Comparison of ENCODE assay signal across 1 cellular context in the genomic region with DNA sequence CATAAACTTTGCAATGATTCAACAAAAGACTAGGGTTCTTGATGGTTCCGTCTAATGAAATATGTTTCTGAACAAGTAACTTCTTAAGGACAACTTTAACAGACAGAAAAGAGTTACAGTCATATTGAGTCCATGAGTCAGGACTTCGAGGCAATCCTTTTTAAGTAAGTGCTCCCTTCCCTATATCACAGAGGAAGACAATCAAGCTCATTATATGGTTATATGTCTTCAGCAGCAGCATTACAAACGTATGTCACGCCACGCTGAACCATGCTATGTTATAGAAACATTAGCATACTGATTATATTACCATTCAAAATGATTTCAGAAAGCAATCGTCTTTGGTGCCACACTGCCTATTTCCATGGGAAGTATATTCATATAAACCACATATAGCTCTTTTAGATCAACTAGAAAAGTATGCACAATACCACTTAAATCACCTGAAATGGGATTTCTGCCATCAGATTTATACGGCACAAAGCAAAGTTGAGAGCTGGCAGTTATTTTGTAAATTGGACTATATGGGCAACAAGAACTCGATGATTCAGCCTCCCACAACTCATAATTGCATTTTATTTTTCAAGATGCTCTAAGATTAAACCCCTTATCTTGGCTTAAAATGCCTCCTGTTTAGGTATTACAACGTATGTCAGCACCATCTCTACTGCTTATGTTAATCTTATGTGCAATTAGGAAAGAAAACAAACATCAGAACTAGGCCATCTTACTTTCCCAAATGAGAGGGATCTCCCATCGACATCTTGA.
TF ChIP-seq lines count a peak whose summit lies in the region.

No MANE protein-coding gene starts in this region.

TF ChIP-seq in K562, 482 proteins besides CTCF, POLR2A, EP300 and RAD21 (continued from another document and continues in another):
- TF ChIP-seq NEUROD1 (IDR thresholded peaks at IDR 0.05; ENCODE audit: borderline replicate concordance, low read depth, low read length, partially characterized antibody), result no peak
- no peak for TF ChIP-seq CHD2 (IDR thresholded peaks at IDR 0.05; ENCODE audit: low read depth, low read length)
- no peak for TF ChIP-seq GATA2 (CRISPR knock-in tag; IDR thresholded peaks at IDR 0.05)
- TF ChIP-seq NCOA6 (IDR thresholded peaks at IDR 0.05), result no peak
- no peak for TF ChIP-seq ZNF274 (IDR thresholded peaks at IDR 0.05; ENCODE audit: borderline replicate concordance, low read depth, low read length)
- TF ChIP-seq ZNF785 (CRISPR knock-in tag; IDR thresholded peaks at IDR 0.05), result no peak
- no peak for TF ChIP-seq RBM39 (optimal IDR thresholded peaks at IDR 0.05; ENCODE audit: low read depth, low read length)
- TF ChIP-seq, protein P1, sequence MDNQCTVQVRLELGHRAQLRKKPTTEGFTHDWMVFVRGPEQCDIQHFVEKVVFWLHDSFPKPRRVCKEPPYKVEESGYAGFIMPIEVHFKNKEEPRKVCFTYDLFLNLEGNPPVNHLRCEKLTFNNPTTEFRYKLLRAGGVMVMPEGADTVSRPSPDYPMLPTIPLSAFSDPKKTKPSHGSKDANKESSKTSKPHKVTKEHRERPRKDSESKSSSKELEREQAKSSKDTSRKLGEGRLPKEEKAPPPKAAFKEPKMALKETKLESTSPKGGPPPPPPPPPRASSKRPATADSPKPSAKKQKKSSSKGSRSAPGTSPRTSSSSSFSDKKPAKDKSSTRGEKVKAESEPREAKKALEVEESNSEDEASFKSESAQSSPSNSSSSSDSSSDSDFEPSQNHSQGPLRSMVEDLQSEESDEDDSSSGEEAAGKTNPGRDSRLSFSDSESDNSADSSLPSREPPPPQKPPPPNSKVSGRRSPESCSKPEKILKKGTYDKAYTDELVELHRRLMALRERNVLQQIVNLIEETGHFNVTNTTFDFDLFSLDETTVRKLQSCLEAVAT (IDR thresholded peaks at IDR 0.05), result no peak
- no peak for TF ChIP-seq MTF1 (CRISPR knock-in tag; IDR thresholded peaks at IDR 0.05; ENCODE audit: borderline replicate concordance)
- TF ChIP-seq RBFOX2 (IDR thresholded peaks at IDR 0.05; ENCODE audit: low read depth, low read length), result no peak
- no peak for TF ChIP-seq ZNF212 (CRISPR knock-in tag; IDR thresholded peaks at IDR 0.05)
- TF ChIP-seq ZNF644 (tag; IDR thresholded peaks at IDR 0.05; ENCODE audit: low read depth), result no peak
- TF ChIP-seq, protein P2, sequence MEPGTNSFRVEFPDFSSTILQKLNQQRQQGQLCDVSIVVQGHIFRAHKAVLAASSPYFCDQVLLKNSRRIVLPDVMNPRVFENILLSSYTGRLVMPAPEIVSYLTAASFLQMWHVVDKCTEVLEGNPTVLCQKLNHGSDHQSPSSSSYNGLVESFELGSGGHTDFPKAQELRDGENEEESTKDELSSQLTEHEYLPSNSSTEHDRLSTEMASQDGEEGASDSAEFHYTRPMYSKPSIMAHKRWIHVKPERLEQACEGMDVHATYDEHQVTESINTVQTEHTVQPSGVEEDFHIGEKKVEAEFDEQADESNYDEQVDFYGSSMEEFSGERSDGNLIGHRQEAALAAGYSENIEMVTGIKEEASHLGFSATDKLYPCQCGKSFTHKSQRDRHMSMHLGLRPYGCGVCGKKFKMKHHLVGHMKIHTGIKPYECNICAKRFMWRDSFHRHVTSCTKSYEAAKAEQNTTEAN (CRISPR knock-in tag; IDR thresholded peaks at IDR 0.05), result no peak
- TF ChIP-seq SP1 (CRISPR knock-in tag; IDR thresholded peaks at IDR 0.05), result no peak
- TF ChIP-seq RBM25 (IDR thresholded peaks at IDR 0.05; ENCODE audit: low read depth, low read length, severe bottlenecking), result no peak
- peak; percentile 54; the same call in 1 of the 2 replicates for TF ChIP-seq DPF2 (IDR thresholded peaks at IDR 0.05)
- TF ChIP-seq TOE1 (IDR thresholded peaks at IDR 0.05; ENCODE audit: borderline replicate concordance), result no peak
- TF ChIP-seq TOE1 (CRISPR knock-in tag; IDR thresholded peaks at IDR 0.05; ENCODE audit: borderline replicate concordance, low read depth), result no peak
- TF ChIP-seq NUFIP1 (IDR thresholded peaks at IDR 0.05; ENCODE audit: partially characterized antibody), result no peak
- no peak for TF ChIP-seq GATAD2A (IDR thresholded peaks at IDR 0.05)
- no peak for TF ChIP-seq ZC3H11A (IDR thresholded peaks at IDR 0.05; ENCODE audit: low read depth, low read length)
- no peak for TF ChIP-seq CBFA2T2 (conservative IDR thresholded peaks at IDR 0.05)
- TF ChIP-seq STAT5B (CRISPR knock-in tag; IDR thresholded peaks at IDR 0.05), result no peak
- 0 out of 2 replicates have a peak, but pooled peaks have one; percentile 19 for TF ChIP-seq FOXJ2 (tag; IDR thresholded peaks at IDR 0.05)
- TF ChIP-seq, protein P3, sequence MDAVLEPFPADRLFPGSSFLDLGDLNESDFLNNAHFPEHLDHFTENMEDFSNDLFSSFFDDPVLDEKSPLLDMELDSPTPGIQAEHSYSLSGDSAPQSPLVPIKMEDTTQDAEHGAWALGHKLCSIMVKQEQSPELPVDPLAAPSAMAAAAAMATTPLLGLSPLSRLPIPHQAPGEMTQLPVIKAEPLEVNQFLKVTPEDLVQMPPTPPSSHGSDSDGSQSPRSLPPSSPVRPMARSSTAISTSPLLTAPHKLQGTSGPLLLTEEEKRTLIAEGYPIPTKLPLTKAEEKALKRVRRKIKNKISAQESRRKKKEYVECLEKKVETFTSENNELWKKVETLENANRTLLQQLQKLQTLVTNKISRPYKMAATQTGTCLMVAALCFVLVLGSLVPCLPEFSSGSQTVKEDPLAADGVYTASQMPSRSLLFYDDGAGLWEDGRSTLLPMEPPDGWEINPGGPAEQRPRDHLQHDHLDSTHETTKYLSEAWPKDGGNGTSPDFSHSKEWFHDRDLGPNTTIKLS (IDR thresholded peaks at IDR 0.05; ENCODE audit: borderline replicate concordance, low read depth), result no peak
- TF ChIP-seq ZNF318 (IDR thresholded peaks at IDR 0.05; ENCODE audit: borderline replicate concordance in 1 of 2, low read depth in 1 of 2), result no peak
- TF ChIP-seq CCNT2 (IDR thresholded peaks at IDR 0.05; ENCODE audit: borderline replicate concordance, extremely low read depth, insufficient read length, low read depth, low read length), result no peak
- TF ChIP-seq SRSF7 (optimal IDR thresholded peaks at IDR 0.05; ENCODE audit: low read depth, low read length), result no peak
- peak; percentile 87 for TF ChIP-seq TEAD4 (IDR thresholded peaks at IDR 0.05; ENCODE audit: low read length)
- TF ChIP-seq TEAD4 (CRISPR knock-in tag; IDR thresholded peaks at IDR 0.05; ENCODE audit: borderline replicate concordance), result no peak
- TF ChIP-seq E4F1 (CRISPR knock-in tag; IDR thresholded peaks at IDR 0.05; ENCODE audit: borderline replicate concordance), result no peak
- TF ChIP-seq ZBTB34 (CRISPR knock-in tag; IDR thresholded peaks at IDR 0.05), result no peak
- peak; percentile 42 for TF ChIP-seq MEIS2 (IDR thresholded peaks at IDR 0.05; ENCODE audit: partially characterized antibody)
- TF ChIP-seq PHF20 (IDR thresholded peaks at IDR 0.05; ENCODE audit: partially characterized antibody), result no peak
- TF ChIP-seq, protein P4, sequence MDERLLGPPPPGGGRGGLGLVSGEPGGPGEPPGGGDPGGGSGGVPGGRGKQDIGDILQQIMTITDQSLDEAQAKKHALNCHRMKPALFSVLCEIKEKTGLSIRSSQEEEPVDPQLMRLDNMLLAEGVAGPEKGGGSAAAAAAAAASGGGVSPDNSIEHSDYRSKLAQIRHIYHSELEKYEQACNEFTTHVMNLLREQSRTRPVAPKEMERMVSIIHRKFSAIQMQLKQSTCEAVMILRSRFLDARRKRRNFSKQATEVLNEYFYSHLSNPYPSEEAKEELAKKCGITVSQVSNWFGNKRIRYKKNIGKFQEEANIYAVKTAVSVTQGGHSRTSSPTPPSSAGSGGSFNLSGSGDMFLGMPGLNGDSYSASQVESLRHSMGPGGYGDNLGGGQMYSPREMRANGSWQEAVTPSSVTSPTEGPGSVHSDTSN (CRISPR knock-in tag; IDR thresholded peaks at IDR 0.05; ENCODE audit: low read depth), result no peak
- TF ChIP-seq, protein P4 (tag; conservative IDR thresholded peaks at IDR 0.05; ENCODE audit: low read depth), result 0 out of 2 replicates have a peak, but pooled peaks have one; percentile 5
- TF ChIP-seq, protein P5, sequence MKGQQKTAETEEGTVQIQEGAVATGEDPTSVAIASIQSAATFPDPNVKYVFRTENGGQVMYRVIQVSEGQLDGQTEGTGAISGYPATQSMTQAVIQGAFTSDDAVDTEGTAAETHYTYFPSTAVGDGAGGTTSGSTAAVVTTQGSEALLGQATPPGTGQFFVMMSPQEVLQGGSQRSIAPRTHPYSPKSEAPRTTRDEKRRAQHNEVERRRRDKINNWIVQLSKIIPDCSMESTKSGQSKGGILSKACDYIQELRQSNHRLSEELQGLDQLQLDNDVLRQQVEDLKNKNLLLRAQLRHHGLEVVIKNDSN (CRISPR knock-in tag; IDR thresholded peaks at IDR 0.05), result no peak
- no peak for TF ChIP-seq KLF13 (tag; IDR thresholded peaks at IDR 0.05; ENCODE audit: borderline replicate concordance, low read depth)
- no peak for TF ChIP-seq GATAD2B (IDR thresholded peaks at IDR 0.05; ENCODE audit: borderline replicate concordance)
